Comparison of ENCODE assay signal across 21 cellular contexts in the genomic region with DNA sequence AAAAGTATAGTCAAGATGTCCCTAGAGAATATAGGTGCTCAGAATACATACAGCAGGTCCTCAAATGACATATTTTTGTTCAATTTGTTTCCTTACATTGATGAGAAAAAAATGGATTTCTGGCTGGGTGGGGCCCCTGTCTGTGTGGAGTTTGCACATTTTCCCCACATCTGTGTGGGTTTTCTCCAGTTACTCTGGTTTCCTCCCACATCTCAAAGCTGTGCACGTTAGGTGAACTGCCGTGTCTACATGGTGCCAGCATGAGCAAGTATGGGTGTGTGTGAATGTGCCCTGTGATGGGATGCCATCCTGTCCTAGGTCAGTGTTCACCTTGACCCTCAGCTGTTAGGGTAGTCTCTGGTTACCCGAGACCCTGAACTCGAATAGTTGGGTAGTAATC.
"Had no signal": no experiment of that assay in that cellular context is flagged by ENCODE, and none has a peak within 500 bp of the region (broad histone marks: within the 10 kb centered on the region; RNA-seq: fewer than 3 reads in every experiment).

No MANE protein-coding gene starts in this region.

- H3K36me3 ChIP-seq: esophagus muscularis mucosa, gastroesophageal sphincter, heart right ventricle, left lung, lower lobe of right lung had no signal

- DNase-seq: dermis blood vessel endothelial cell; dorsolateral prefrontal cortex; effector CD4-positive, alpha-beta T cell; effector memory CD4-positive, alpha-beta T cell; foreskin keratinocyte; heart right ventricle; left cardiac atrium; left lung; left ventricle myocardium superior; lower lobe of right lung; mesenchymal stem cell; mucosa of descending colon had no signal

- FAIRE-seq: colon, endothelial cell of umbilical vein, frontal cortex, islet of Langerhans, keratinocyte had no signal

- H3K27ac ChIP-seq: coronary artery, esophagus muscularis mucosa, foreskin keratinocyte, gastroesophageal sphincter, heart right ventricle, left lung, lower lobe of right lung had no signal

- ATAC-seq: foreskin keratinocyte, gastroesophageal sphincter, heart right ventricle, left cardiac atrium, left lung, left ventricle myocardium superior, lower lobe of right lung, mucosa of descending colon had no signal

- H3K4me3 Mint-ChIP-seq: mesothelial cell of epicardium had no signal

- H3K27me3 ChIP-seq: esophagus muscularis mucosa, foreskin keratinocyte, gastroesophageal sphincter had no signal

- H3K36me3 Mint-ChIP-seq: mesothelial cell of epicardium had no signal

- H3K4me1 ChIP-seq: esophagus muscularis mucosa, foreskin keratinocyte, gastroesophageal sphincter, heart right ventricle, left lung, lower lobe of right lung had no signal

- H3K9me3 ChIP-seq: esophagus muscularis mucosa, gastroesophageal sphincter, left lung, lower lobe of right lung, mucosa of descending colon had no signal

- H3K27ac Mint-ChIP-seq: mesothelial cell of epicardium had no signal

- H3K4me3 ChIP-seq: coronary artery, dorsolateral prefrontal cortex, esophagus muscularis mucosa, gastroesophageal sphincter, heart right ventricle, left lung, lower lobe of right lung, mucosa of descending colon had no signal
